In the genomic region with DNA sequence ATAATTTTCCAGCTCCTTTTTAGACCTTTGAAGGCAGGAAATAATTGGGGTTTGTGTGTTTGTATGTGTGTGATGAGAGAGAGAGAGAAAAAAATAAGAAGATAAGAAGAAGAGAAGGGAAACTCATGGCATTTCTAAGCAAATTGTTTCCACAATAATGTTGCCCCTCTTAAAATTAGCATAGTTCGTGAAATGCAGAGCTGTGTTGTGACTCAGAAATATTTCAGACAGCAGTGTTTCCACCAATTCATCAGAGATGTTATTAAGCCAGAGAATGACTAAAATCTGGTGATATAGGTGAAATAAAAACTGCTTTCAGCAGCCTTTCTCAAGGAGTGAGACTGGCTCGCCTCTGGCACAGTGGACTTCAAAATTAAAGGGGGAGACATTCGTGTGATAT, we compare ENCODE assay signal across 1 cellular context.
TF ChIP-seq lines count a peak whose summit lies in the region.

No MANE protein-coding gene starts in this region.

TF ChIP-seq in SK-N-SH, 30 proteins besides CTCF, POLR2A, EP300 and RAD21 (continued from another document):
- TF ChIP-seq, protein P1, sequence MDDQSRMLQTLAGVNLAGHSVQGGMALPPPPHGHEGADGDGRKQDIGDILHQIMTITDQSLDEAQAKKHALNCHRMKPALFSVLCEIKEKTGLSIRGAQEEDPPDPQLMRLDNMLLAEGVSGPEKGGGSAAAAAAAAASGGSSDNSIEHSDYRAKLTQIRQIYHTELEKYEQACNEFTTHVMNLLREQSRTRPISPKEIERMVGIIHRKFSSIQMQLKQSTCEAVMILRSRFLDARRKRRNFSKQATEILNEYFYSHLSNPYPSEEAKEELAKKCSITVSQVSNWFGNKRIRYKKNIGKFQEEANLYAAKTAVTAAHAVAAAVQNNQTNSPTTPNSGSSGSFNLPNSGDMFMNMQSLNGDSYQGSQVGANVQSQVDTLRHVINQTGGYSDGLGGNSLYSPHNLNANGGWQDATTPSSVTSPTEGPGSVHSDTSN (IDR thresholded peaks at IDR 0.05), result no peak
- no peak for TF ChIP-seq SMC3 (IDR thresholded peaks at IDR 0.05; ENCODE audit: low read depth, low read length)
- TF ChIP-seq YY1 (IDR thresholded peaks at IDR 0.05; ENCODE audit: low read depth), result no peak
- no peak for TF ChIP-seq MEF2A (IDR thresholded peaks at IDR 0.05; ENCODE audit: borderline replicate concordance, low read depth)
- TF ChIP-seq GABPA (IDR thresholded peaks at IDR 0.05; ENCODE audit: low read depth), result no peak
- no peak for TF ChIP-seq MXI1 (IDR thresholded peaks at IDR 0.05; ENCODE audit: low read depth, low read length)
- TF ChIP-seq, protein P2, sequence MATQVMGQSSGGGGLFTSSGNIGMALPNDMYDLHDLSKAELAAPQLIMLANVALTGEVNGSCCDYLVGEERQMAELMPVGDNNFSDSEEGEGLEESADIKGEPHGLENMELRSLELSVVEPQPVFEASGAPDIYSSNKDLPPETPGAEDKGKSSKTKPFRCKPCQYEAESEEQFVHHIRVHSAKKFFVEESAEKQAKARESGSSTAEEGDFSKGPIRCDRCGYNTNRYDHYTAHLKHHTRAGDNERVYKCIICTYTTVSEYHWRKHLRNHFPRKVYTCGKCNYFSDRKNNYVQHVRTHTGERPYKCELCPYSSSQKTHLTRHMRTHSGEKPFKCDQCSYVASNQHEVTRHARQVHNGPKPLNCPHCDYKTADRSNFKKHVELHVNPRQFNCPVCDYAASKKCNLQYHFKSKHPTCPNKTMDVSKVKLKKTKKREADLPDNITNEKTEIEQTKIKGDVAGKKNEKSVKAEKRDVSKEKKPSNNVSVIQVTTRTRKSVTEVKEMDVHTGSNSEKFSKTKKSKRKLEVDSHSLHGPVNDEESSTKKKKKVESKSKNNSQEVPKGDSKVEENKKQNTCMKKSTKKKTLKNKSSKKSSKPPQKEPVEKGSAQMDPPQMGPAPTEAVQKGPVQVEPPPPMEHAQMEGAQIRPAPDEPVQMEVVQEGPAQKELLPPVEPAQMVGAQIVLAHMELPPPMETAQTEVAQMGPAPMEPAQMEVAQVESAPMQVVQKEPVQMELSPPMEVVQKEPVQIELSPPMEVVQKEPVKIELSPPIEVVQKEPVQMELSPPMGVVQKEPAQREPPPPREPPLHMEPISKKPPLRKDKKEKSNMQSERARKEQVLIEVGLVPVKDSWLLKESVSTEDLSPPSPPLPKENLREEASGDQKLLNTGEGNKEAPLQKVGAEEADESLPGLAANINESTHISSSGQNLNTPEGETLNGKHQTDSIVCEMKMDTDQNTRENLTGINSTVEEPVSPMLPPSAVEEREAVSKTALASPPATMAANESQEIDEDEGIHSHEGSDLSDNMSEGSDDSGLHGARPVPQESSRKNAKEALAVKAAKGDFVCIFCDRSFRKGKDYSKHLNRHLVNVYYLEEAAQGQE (IDR thresholded peaks at IDR 0.05; ENCODE audit: low read depth, low read length), result no peak
- no peak for TF ChIP-seq EZH2phosphoT487 (IDR thresholded peaks at IDR 0.05; ENCODE audit: borderline replicate concordance, low read depth)
